Comparison of ENCODE assay signal across 10 cellular contexts in the genomic region with DNA sequence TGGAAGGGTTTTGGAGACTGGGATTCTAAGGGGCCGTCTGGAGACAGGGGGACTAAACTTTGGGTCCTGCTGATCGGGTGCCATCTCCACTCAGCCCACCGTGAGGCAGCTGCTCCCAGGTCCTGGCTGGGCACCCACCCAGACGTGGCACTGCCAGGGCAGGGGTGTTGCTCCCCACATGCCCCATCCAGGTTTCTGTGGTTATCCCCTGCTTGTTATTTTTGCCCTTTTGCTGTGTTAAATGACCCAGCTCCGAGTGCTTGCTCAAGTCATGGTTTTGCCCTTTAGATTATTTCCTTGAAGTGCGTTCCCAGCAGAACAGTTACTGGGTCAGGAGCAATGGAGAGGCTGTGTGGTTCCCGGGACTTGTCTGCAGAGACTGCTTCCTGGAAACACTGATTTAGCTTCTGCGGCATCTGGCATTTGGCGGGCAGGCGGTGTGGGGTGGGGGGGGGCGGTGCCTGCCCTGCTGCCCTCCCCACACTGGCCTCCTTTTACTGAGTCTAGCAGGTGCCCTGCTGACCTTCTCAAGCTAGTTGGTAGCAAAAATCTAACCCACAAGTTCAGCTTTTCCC. TPM values are rescaled to one million over a fixed set of nuclear protein-coding genes. Genes with fewer than 3 reads are reported as not detected.
DNase-seq lines count a peak whose midpoint lies in the region; ATAC-seq, FAIRE-seq and TF ChIP-seq lines count a peak whose summit lies in the region.
"Had no signal": no experiment of that assay in that cellular context is flagged by ENCODE, and none has a peak within 500 bp of the region (broad histone marks: within the 10 kb centered on the region; RNA-seq: fewer than 3 reads in every experiment).

No MANE protein-coding gene starts in this region.

- dilution Hi-C loops in endothelial cell of umbilical vein (cut with MboI; ENCODE audit: extremely low pct_ligation_motif_present, low sequenced_read_pairs), result no loop called here

- H3K27ac ChIP-seq in endothelial cell of umbilical vein (ENCODE audit: insufficient read depth, low read depth, low read length), result peak overlapping the region; percentile 35
- peak overlapping the region; percentile 100 for H3K27ac ChIP-seq in vagina
- H3K27ac ChIP-seq: KMS-11 had no signal

- H3K4me1 ChIP-seq in endothelial cell of umbilical vein (ENCODE audit: control insufficient read depth, extremely low read depth, insufficient read depth, low read length), result peaks cover 30% of the 10 kb centered on the region
- H3K4me1 ChIP-seq in vagina, result peaks cover 64% of the 10 kb centered on the region

- H3K4me3 ChIP-seq in endothelial cell of umbilical vein (replicated peaks in 1 of 3; ENCODE audit: insufficient read depth in 1 of 3, low read depth in 1 of 3, low read length in 3 of 3) (no peak overlapping the region), vagina (no peak overlapping the region)

- no peak for TF ChIP-seq POLR2A in endothelial cell of umbilical vein (IDR thresholded peaks at IDR 0.05; ENCODE audit: low read depth, low read length)
- TF ChIP-seq POLR2A in vagina (IDR thresholded peaks at IDR 0.05), result no peak

- peak overlapping the region; percentile 79 to 87 (median 86) for H3K27ac Mint-ChIP-seq in nephron
- H3K27ac Mint-ChIP-seq: T-helper 1 cell treated with Interleukin-12 subunit alpha and Interleukin-12 subunit beta and Interleukin-4 antibody, amounts not matched to agents 30 μg/mL and 1 μg/mL, for 36 hours had no signal

- TF ChIP-seq CTCF in endothelial cell of umbilical vein (IDR thresholded peaks at IDR 0.05; ENCODE audit: extremely low read depth in 1 of 2, insufficient read depth in 1 of 2, low read depth in 1 of 2, low read length in 2 of 2) (no peak), nephron (IDR thresholded peaks at IDR 0.05; ENCODE audit: unreplicated experiment in 3 of 3) (no peak), vagina (IDR thresholded peaks at IDR 0.05) (no peak)

- H3K79me2 ChIP-seq in endothelial cell of umbilical vein (ENCODE audit: control insufficient read depth, insufficient read depth, low read length), result peaks cover 46% of the 10 kb centered on the region

- no peaks in the 10 kb centered on the region for H3K9me1 ChIP-seq in endothelial cell of umbilical vein (replicated peaks; ENCODE audit: control insufficient read depth, extremely low read depth, insufficient read depth, low read length)

- ATAC-seq in Right ventricle myocardium superior (ENCODE audit: poor library complexity), result peak; percentile 17
- ATAC-seq in left cardiac atrium, result no peak
- ATAC-seq in GM18870 (IDR thresholded peaks at IDR 0.05; ENCODE audit: unreplicated experiment), result no peak

- peak; percentile 64 for DNase-seq in Right ventricle myocardium superior
- no peak for DNase-seq in left cardiac atrium
- peak; percentile 63 for DNase-seq in endothelial cell of umbilical vein (ENCODE audit: low read depth, low spot score)
- no peak for DNase-seq in vagina (ENCODE audit: extremely low spot score in 2 of 2)
- no peak for DNase-seq in iPS-NIHi7 (ENCODE audit: extremely low spot score)
- DNase-seq in activated effector memory CD4-positive, alpha-beta T cell treated with anti-CD3 and anti-CD28 coated beads, Interleukin-2, amount 50 U/mL, for 16 hours, result no peak

- peak overlapping the region; percentile 13 for H3K4me2 ChIP-seq in endothelial cell of umbilical vein (ENCODE audit: insufficient read depth, low read length)

- POLR2A ChIA-PET in endothelial cell of umbilical vein (lab: Charles Lee), result interaction anchor here (0.6 to 1.9 kb wide), 2 partner anchors 30 to 37 kb away, joined by 4 to 8 read pairs; no protein-coding TSS in a partner anchor

- intact Hi-C loops in Right ventricle myocardium superior (cut with DNase I) (no loop called here), left cardiac atrium (cut with DNase I) (no loop called here), endothelial cell of umbilical vein (cut with micrococcal nuclease) (no loop called here), vagina (cut with DNase I) (loop anchor here (5.0 kb wide), 1 partner anchor 35 kb away; no protein-coding TSS in a partner anchor)

- no peak overlapping the region for H2AFZ ChIP-seq in endothelial cell of umbilical vein (ENCODE audit: low read depth, low read length)

- H3K4me1 Mint-ChIP-seq in nephron, result peaks cover 30% of the 10 kb centered on the region

- H3K4me3 Mint-ChIP-seq in nephron, result peak overlapping the region; percentile 60 to 92 (median 75)
- H3K4me3 Mint-ChIP-seq: T-helper 1 cell treated with Interleukin-12 subunit alpha and Interleukin-12 subunit beta and Interleukin-4 antibody, amounts not matched to agents 30 μg/mL and 1 μg/mL, for 36 hours had no signal

- H3K27me3 ChIP-seq in endothelial cell of umbilical vein (ENCODE audit: control insufficient read depth in 2 of 2, insufficient read depth in 2 of 2, low read length in 2 of 2) (no peaks in the 10 kb centered on the region), vagina (no peaks in the 10 kb centered on the region)

- no peaks in the 10 kb centered on the region for H3K9me3 ChIP-seq in endothelial cell of umbilical vein (replicated peaks; ENCODE audit: control insufficient read depth, insufficient read depth, low read length)
- no peaks in the 10 kb centered on the region for H3K9me3 ChIP-seq in vagina

- H3K36me3 ChIP-seq in endothelial cell of umbilical vein (ENCODE audit: control insufficient read depth in 2 of 2, extremely low read depth in 1 of 2, insufficient read depth in 2 of 2, low read length in 2 of 2), result no peaks in the 10 kb centered on the region
- H3K36me3 ChIP-seq in vagina, result no peaks in the 10 kb centered on the region

- peak; percentile 62 for FAIRE-seq in endothelial cell of umbilical vein (lab: Jason Lieb, UNC)

- H3K27me3 Mint-ChIP-seq in nephron (ENCODE audit: low read depth), result no peaks in the 10 kb centered on the region

- CTCF ChIA-PET in endothelial cell of umbilical vein (lab: Charles Lee), result interaction anchor here (0.9 to 5.0 kb wide), 2 partner anchors 38 to 44 kb away, joined by 3 to 29 read pairs; no protein-coding TSS in a partner anchor

- no peaks in the 10 kb centered on the region for H3K9me3 Mint-ChIP-seq in nephron
- H3K9me3 Mint-ChIP-seq: T-helper 1 cell treated with Interleukin-12 subunit alpha and Interleukin-12 subunit beta and Interleukin-4 antibody, amounts not matched to agents 30 μg/mL and 1 μg/mL, for 36 hours had no signal

- BruUV-seq in endothelial cell of umbilical vein (replicated peaks; lab: Mats Ljungman, UMichigan), result no TSS peak

- H4K20me1 ChIP-seq in endothelial cell of umbilical vein (replicated peaks; ENCODE audit: control insufficient read depth, extremely low read depth, insufficient read depth, low read length), result no peaks in the 10 kb centered on the region

- H3K9ac ChIP-seq in endothelial cell of umbilical vein (replicated peaks; ENCODE audit: extremely low read depth, insufficient read depth, low read length), result peak overlapping the region; percentile 29
- H3K9ac ChIP-seq: KMS-11 had no signal

- peaks cover 5% of the 10 kb centered on the region for H3K36me3 Mint-ChIP-seq in nephron (ENCODE audit: low read depth)

RNA-seq across cellular contexts. Expression of a gene that starts 1.9 kb away (rescaled TPM):
- 136 TPM for total RNA-seq in Right ventricle myocardium superior
- total RNA-seq in left cardiac atrium, result 100 to 1,000 TPM; 133 to 163 TPM
- 92.2 and 99.8 TPM in 2 replicates for total RNA-seq in endothelial cell of umbilical vein
- 74.1 and 80.0 TPM in 2 replicates for polyA plus RNA-seq in endothelial cell of umbilical vein
- 54.1 and 72.1 TPM in 2 replicates for polyA plus RNA-seq in endothelial cell of umbilical vein (2011; cell fraction: cytosol; rRNA removed)
- 130 and 131 TPM in 2 replicates for polyA plus RNA-seq in endothelial cell of umbilical vein (2011; cell fraction: nucleus; rRNA removed)
- polyA plus RNA-seq in endothelial cell of umbilical vein (2012), result 82.6 and 111 TPM in 2 replicates
- polyA minus RNA-seq in endothelial cell of umbilical vein, result 58.4 and 64.1 TPM in 2 replicates
- 32.6 TPM for polyA minus RNA-seq in endothelial cell of umbilical vein (2011; cell fraction: cytosol; rRNA and poly(A)+ RNA removed)
- 45.5 and 73.0 TPM in 2 replicates for polyA minus RNA-seq in endothelial cell of umbilical vein (2011; cell fraction: nucleus; rRNA and poly(A)+ RNA removed)
- 88.1 TPM for total RNA-seq in vagina

RNA-seq across cellular contexts. Expression of a gene that starts 21.0 kb away (rescaled TPM):
- total RNA-seq in Right ventricle myocardium superior, result 100.0 TPM
- total RNA-seq in left cardiac atrium, result 10 to 100 TPM; 81.1 to 87.8 TPM
- 40.1 and 43.5 TPM in 2 replicates for total RNA-seq in endothelial cell of umbilical vein
- 91.9 and 130 TPM in 2 replicates for polyA plus RNA-seq in endothelial cell of umbilical vein
- polyA plus RNA-seq in endothelial cell of umbilical vein (2011; cell fraction: cytosol; rRNA removed), result 44.4 and 67.0 TPM in 2 replicates
- 35.4 and 40.1 TPM in 2 replicates for polyA plus RNA-seq in endothelial cell of umbilical vein (2011; cell fraction: nucleus; rRNA removed)
- polyA plus RNA-seq in endothelial cell of umbilical vein (2012), result 44.0 and 76.6 TPM in 2 replicates
- polyA minus RNA-seq in endothelial cell of umbilical vein, result 23.7 and 29.0 TPM in 2 replicates
- polyA minus RNA-seq in endothelial cell of umbilical vein (2011; cell fraction: cytosol; rRNA and poly(A)+ RNA removed), result 5.4 TPM
- polyA minus RNA-seq in endothelial cell of umbilical vein (2011; cell fraction: nucleus; rRNA and poly(A)+ RNA removed), result 10.9 and 21.7 TPM in 2 replicates
- 146 TPM for total RNA-seq in vagina

RNA-seq across cellular contexts. Expression of a gene that starts 28.1 kb away (rescaled TPM):
- total RNA-seq in Right ventricle myocardium superior (13.9 TPM), left cardiac atrium (10 to 100 TPM; 16.3 to 81.6 TPM), endothelial cell of umbilical vein (3.9 and 4.6 TPM in 2 replicates), vagina (92.8 TPM)
- 14.1 and 18.5 TPM in 2 replicates for polyA plus RNA-seq in endothelial cell of umbilical vein
- 11.1 and 13.6 TPM in 2 replicates for polyA plus RNA-seq in endothelial cell of umbilical vein (2011; cell fraction: cytosol; rRNA removed)
- polyA plus RNA-seq in endothelial cell of umbilical vein (2011; cell fraction: nucleus; rRNA removed), result 21.6 and 23.6 TPM in 2 replicates
- polyA plus RNA-seq in endothelial cell of umbilical vein (2012), result 18.8 and 26.4 TPM in 2 replicates
- 2.5 and 5.9 TPM in 2 replicates for polyA minus RNA-seq in endothelial cell of umbilical vein
- polyA minus RNA-seq in endothelial cell of umbilical vein (2011; cell fraction: cytosol; rRNA and poly(A)+ RNA removed), result 0.72 TPM
- polyA minus RNA-seq in endothelial cell of umbilical vein (2011; cell fraction: nucleus; rRNA and poly(A)+ RNA removed), result 4.3 and 11.4 TPM in 2 replicates

RNA-seq across cellular contexts. Expression of a gene that starts 49.0 kb away (rescaled TPM):
- 21.8 TPM for total RNA-seq in Right ventricle myocardium superior
- total RNA-seq in left cardiac atrium, result 10 to 100 TPM; 19.3 to 19.6 TPM
- total RNA-seq in endothelial cell of umbilical vein, result 26.3 and 30.0 TPM in 2 replicates
- 22.1 and 25.0 TPM in 2 replicates for polyA plus RNA-seq in endothelial cell of umbilical vein
- 10.9 and 14.4 TPM in 2 replicates for polyA plus RNA-seq in endothelial cell of umbilical vein (2011; cell fraction: cytosol; rRNA removed)
- polyA plus RNA-seq in endothelial cell of umbilical vein (2011; cell fraction: nucleus; rRNA removed), result 47.3 and 47.4 TPM in 2 replicates
- polyA plus RNA-seq in endothelial cell of umbilical vein (2012), result 6.1 and 11.4 TPM in 2 replicates
- polyA minus RNA-seq in endothelial cell of umbilical vein, result 8.3 and 8.7 TPM in 2 replicates
- not detected for polyA minus RNA-seq in endothelial cell of umbilical vein (2011; cell fraction: cytosol; rRNA and poly(A)+ RNA removed)
- polyA minus RNA-seq in endothelial cell of umbilical vein (2011; cell fraction: nucleus; rRNA and poly(A)+ RNA removed), result 6.3 and 14.1 TPM in 2 replicates
- 20.9 TPM for total RNA-seq in vagina

RNA-seq across cellular contexts. Expression of a gene that starts 52.7 kb away (rescaled TPM):
- total RNA-seq in Right ventricle myocardium superior (113 TPM), left cardiac atrium (100 to 1,000 TPM; 102 to 126 TPM), endothelial cell of umbilical vein (288 and 301 TPM in 2 replicates), vagina (140 TPM)
- polyA plus RNA-seq in endothelial cell of umbilical vein, result 244 and 250 TPM in 2 replicates
- 184 TPM in 2 replicates for polyA plus RNA-seq in endothelial cell of umbilical vein (2011; cell fraction: cytosol; rRNA removed)
- polyA plus RNA-seq in endothelial cell of umbilical vein (2011; cell fraction: nucleus; rRNA removed), result 170 and 195 TPM in 2 replicates
- 197 and 307 TPM in 2 replicates for polyA plus RNA-seq in endothelial cell of umbilical vein (2012)
- 117 and 142 TPM in 2 replicates for polyA minus RNA-seq in endothelial cell of umbilical vein
- polyA minus RNA-seq in endothelial cell of umbilical vein (2011; cell fraction: cytosol; rRNA and poly(A)+ RNA removed), result 99.1 TPM
- polyA minus RNA-seq in endothelial cell of umbilical vein (2011; cell fraction: nucleus; rRNA and poly(A)+ RNA removed), result 135 and 137 TPM in 2 replicates

Comparison
In these comparisons a context has a peak if more than half of its experiments do, and no peak if none do; other contexts are left out.
1. DNase-seq: peak in Right ventricle myocardium superior (single experiment) and endothelial cell of umbilical vein (single experiment); none in left cardiac atrium (single experiment), vagina (0 of 2), iPS-NIHi7 (single experiment) and activated effector memory CD4-positive, alpha-beta T cell treated with anti-CD3 and anti-CD28 coated beads, Interleukin-2, amount 50 U/mL, for 16 hours (single experiment).